In the genomic region with DNA sequence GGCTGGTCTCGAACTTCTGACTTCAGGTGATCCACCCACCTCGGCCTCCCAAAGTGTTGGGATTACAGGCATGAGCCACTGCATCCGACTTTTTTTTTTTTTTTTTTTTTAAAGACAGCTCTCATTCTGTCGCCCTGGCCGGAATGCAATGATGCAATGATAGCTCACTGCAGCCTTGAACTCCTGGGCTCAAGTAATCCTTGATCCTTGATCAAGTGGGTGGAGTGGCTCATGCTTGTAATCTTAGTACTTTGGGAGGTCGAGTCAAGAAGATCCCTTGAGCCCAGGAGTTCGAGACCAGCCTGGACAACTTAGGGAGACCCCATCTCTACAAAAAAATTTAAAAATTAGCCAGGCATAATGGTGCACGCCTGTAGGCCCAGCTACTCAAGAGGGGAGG, we compare ENCODE assay signal across 23 cellular contexts.
"Had no signal": no experiment of that assay in that cellular context is flagged by ENCODE, and none has a peak within 500 bp of the region (broad histone marks: within the 10 kb centered on the region; RNA-seq: fewer than 3 reads in every experiment).

No MANE protein-coding gene starts in this region.

- H3K4me1 ChIP-seq: testis had no signal

- DNase-seq: activated CD4-positive, alpha-beta T cell treated with anti-CD3 and anti-CD28 coated beads, Interleukin-2, amount 50 U/mL, for 1 hour; activated CD8-positive, alpha-beta memory T cell treated with anti-CD3 and anti-CD28 coated beads, Interleukin-2, amount 10 ng/mL, durations not matched to agents 7 days and 5 days; activated CD8-positive, alpha-beta T cell treated with anti-CD3 and anti-CD28 coated beads, Interleukin-2, amount 10 ng/mL, durations not matched to agents 7 days and 5 days; activated naive CD8-positive, alpha-beta T cell treated with anti-CD3 and anti-CD28 coated beads, Interleukin-2, amount 50 U/mL, for 24 hours; activated T-cell treated with anti-CD3 and anti-CD28 coated beads, Interleukin-2, amount 50 U/mL, for 48 hours; brain microvascular endothelial cell; cortex of kidney; hippocampal formation; lower lobe of right lung; mesenchymal stem cell; mucosa of descending colon; posterior cingulate gyrus; right cardiac atrium; stimulated activated CD4-positive, alpha-beta T cell treated with anti-CD3 and anti-CD28 coated beads, Interleukin-12 subunit alpha, Interleukin-12 subunit beta, amount 100 ng/mL, for 4 hours; stimulated activated CD4-positive, alpha-beta T cell treated with anti-CD3 and anti-CD28 coated beads, Interleukin-4, amount 100 ng/mL, for 1 hour; stimulated activated naive CD8-positive, alpha-beta T cell treated with anti-CD3 and anti-CD28 coated beads, Interleukin-15, Interleukin-2, amounts not matched to agents 100 U/mL and 50 U/mL, for 24 hours; T1000; testis; transverse colon; WERI-Rb-1 had no signal

- H3K9me3 ChIP-seq: ascending aorta, gastroesophageal sphincter, lower lobe of right lung, mucosa of descending colon, testis, transverse colon had no signal

- H3K27ac ChIP-seq: ascending aorta, brain microvascular endothelial cell, gastroesophageal sphincter, lower lobe of right lung, testis, transverse colon, WERI-Rb-1 had no signal

- H3K4me3 ChIP-seq: ascending aorta, gastroesophageal sphincter, lower lobe of right lung, mucosa of descending colon, testis, transverse colon had no signal

- ATAC-seq: activated CD8-positive, alpha-beta memory T cell treated with anti-CD3 and anti-CD28 coated beads, Interleukin-2, amount 10 ng/mL, durations not matched to agents 7 days and 5 days; activated CD8-positive, alpha-beta T cell treated with anti-CD3 and anti-CD28 coated beads, Interleukin-2, amount 10 ng/mL, durations not matched to agents 7 days and 5 days; activated naive CD8-positive, alpha-beta T cell treated with anti-CD3 and anti-CD28 coated beads, Interleukin-2, amount 50 U/mL, for 24 hours; gastroesophageal sphincter; lower lobe of right lung; mucosa of descending colon; natural killer cell treated with Interleukin-12 subunit alpha and Interleukin-12 subunit beta and Interleukin-15 and Interleukin-18, amount 100 ng/mL, for 72 hours; stimulated activated naive CD8-positive, alpha-beta T cell treated with anti-CD3 and anti-CD28 coated beads, Interleukin-15, Interleukin-2, amounts not matched to agents 100 U/mL and 50 U/mL, for 24 hours had no signal
